Comparison of ENCODE assay signal across 19 cellular contexts in the genomic region with DNA sequence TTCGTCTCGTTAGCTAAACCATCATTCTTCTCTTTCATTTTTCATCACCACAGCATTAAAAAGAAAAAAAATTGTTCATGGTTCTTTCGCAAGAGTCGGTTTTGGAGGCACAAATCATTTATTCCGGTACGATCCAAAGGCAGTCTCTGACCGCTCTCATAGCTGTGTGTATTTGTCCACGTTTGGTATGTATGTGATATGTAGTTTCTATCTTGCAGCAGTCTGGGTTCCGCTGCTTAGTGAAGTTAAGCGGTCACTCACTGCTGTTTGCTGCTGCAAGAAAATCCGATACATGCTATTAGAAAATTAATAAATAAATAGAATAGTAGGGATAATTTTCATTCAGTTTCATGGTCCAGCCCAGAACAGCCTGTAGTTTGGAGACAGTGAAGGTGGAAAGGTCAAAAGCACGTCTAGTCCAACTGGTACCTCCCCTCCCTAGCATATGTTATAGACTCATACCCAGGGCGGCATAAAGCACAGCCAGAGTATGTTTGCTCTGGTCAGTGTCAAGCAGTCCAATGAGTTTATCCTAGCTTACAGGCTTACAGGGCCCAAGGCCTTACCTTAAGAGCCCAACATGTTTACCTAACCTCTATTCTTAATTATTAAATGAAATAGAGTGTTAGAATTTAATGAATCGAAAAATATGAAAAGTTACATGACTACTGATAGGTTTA. TPM values are rescaled to one million over a fixed set of nuclear protein-coding genes. Genes with fewer than 3 reads are reported as not detected.
A peak's percentile ranks its signal among the peaks of the same experiment; 100 is the strongest.
DNase-seq lines count a peak whose midpoint lies in the region; ATAC-seq and TF ChIP-seq lines count a peak whose summit lies in the region.
"Had no signal": no experiment of that assay in that cellular context is flagged by ENCODE, and none has a peak within 500 bp of the region (broad histone marks: within the 10 kb centered on the region; RNA-seq: fewer than 3 reads in every experiment).

No MANE protein-coding gene starts in this region.

- intact Hi-C loops in left ventricle myocardium superior (cut with micrococcal nuclease): no loop called here

- H3K27me3 ChIP-seq in HUES6 (ENCODE audit: control insufficient read depth, insufficient read depth, low read length) (peaks cover 52% of the 10 kb centered on the region), neural cell (ENCODE audit: insufficient read depth, low read depth, low read length) (no peaks in the 10 kb centered on the region)

- H3K9me2 ChIP-seq in neural cell (ENCODE audit: insufficient read depth, low read length): no peaks in the 10 kb centered on the region

- H3K4me1 ChIP-seq in HUES6 (ENCODE audit: control insufficient read depth, insufficient read depth, low read length): peaks cover 7% of the 10 kb centered on the region; the same call in 1 of the 2 replicates
- H3K4me1 ChIP-seq: prostate gland had no signal

- peaks cover 4% of the 10 kb centered on the region for H4K20me1 ChIP-seq in neural cell (ENCODE audit: insufficient read depth)
- H4K20me1 ChIP-seq: BLaER1 treated with 17β-estradiol and CSF1 and Interleukin-3, amounts not matched to agents 10 nM and 100 nM had no signal

- no peak for TF ChIP-seq EP300 in neural cell (conservative IDR thresholded peaks at IDR 0.05; ENCODE audit: poor library complexity, severe bottlenecking)

- peak overlapping the region; percentile 80 for H3K4me3 Mint-ChIP-seq in chondrocyte (ENCODE audit: unreplicated experiment)
- H3K4me3 Mint-ChIP-seq: activated CD4-positive, alpha-beta memory T cell treated with anti-CD3 and anti-CD28 coated beads for 36 hours; stimulated activated naive B cell treated with anti-CD40 and anti-IgM and Interleukin-4, amounts not matched to agents 10 μg/mL and 1 μg/mL and 100 μg/mL, for 72 hours had no signal

- H3K27ac Mint-ChIP-seq in chondrocyte (ENCODE audit: unreplicated experiment): peak overlapping the region; percentile 27
- H3K27ac Mint-ChIP-seq: activated CD4-positive, alpha-beta memory T cell treated with anti-CD3 and anti-CD28 coated beads for 36 hours; stimulated activated naive B cell treated with anti-CD40 and anti-IgM and Interleukin-4, amounts not matched to agents 10 μg/mL and 1 μg/mL and 100 μg/mL, for 72 hours had no signal

- H2AFZ ChIP-seq in neural cell (ENCODE audit: low read depth, low read length): no peak overlapping the region

- peak overlapping the region; percentile 77 for H3K4me3 ChIP-seq in AG09309 (ENCODE audit: control insufficient read depth, low read depth, low read length)
- peak overlapping the region; percentile 59 for H3K4me3 ChIP-seq in HUES6 (ENCODE audit: low read depth, low read length)
- peak overlapping the region; percentile 97 for H3K4me3 ChIP-seq in neural cell (ENCODE audit: low read length)
- H3K4me3 ChIP-seq: BLaER1 treated with 17β-estradiol and CSF1 and Interleukin-3, amounts not matched to agents 10 nM and 100 nM had no signal

- no peak for TF ChIP-seq RAD21 in neural cell (conservative IDR thresholded peaks at IDR 0.05)

- H3K9me3 ChIP-seq in HUES6 (ENCODE audit: control insufficient read depth, insufficient read depth, low read depth, low read length): no peaks in the 10 kb centered on the region
- no peaks in the 10 kb centered on the region for H3K9me3 ChIP-seq in neural cell (ENCODE audit: low read length)
- H3K9me3 ChIP-seq: prostate gland had no signal

- peaks cover 19% of the 10 kb centered on the region for H3K4me1 Mint-ChIP-seq in chondrocyte (ENCODE audit: low read depth)

- no peak for TF ChIP-seq CTCF in AG09309 (IDR thresholded peaks at IDR 0.05; ENCODE audit: control insufficient read depth, insufficient read depth, low read depth, low read length, missing control alignments)
- TF ChIP-seq CTCF in chondrocyte (IDR thresholded peaks at IDR 0.05): no peak
- TF ChIP-seq CTCF in neural cell (IDR thresholded peaks at IDR 0.05; ENCODE audit: poor library complexity, severe bottlenecking): no peak

- no peaks in the 10 kb centered on the region for H3K36me3 ChIP-seq in HUES6 (ENCODE audit: control insufficient read depth, insufficient read depth, low read length)
- H3K36me3 ChIP-seq in neural cell (ENCODE audit: insufficient read depth, low read length): no peaks in the 10 kb centered on the region
- H3K36me3 ChIP-seq: BLaER1 treated with 17β-estradiol and CSF1 and Interleukin-3, amounts not matched to agents 10 nM and 100 nM; prostate gland had no signal

- H3F3A ChIP-seq in neural cell (ENCODE audit: insufficient read depth, low read length, poor library complexity, severe bottlenecking): no peaks in the 10 kb centered on the region

- H3K79me2 ChIP-seq in neural cell (replicated peaks; ENCODE audit: insufficient read depth, low read length): peaks cover 56% of the 10 kb centered on the region

- peaks cover 4% of the 10 kb centered on the region for H3K27me3 Mint-ChIP-seq in chondrocyte (ENCODE audit: low read depth)

- H3K27ac ChIP-seq in HUES6 (ENCODE audit: low read depth, low read length) (no peak overlapping the region), neural cell (ENCODE audit: low read length) (no peak overlapping the region)
- H3K27ac ChIP-seq: BLaER1 treated with 17β-estradiol and CSF1 and Interleukin-3, amounts not matched to agents 10 nM and 100 nM; prostate gland had no signal

- ATAC-seq in GM18498 (IDR thresholded peaks at IDR 0.05; ENCODE audit: unreplicated experiment) (no peak), left ventricle myocardium superior (no peak)
- ATAC-seq: stimulated activated naive B cell treated with anti-CD40 and anti-IgM and Interleukin-4, amounts not matched to agents 10 μg/mL and 1 μg/mL and 100 μg/mL, for 72 hours had no signal

- H3K9me3 Mint-ChIP-seq in chondrocyte (ENCODE audit: low read depth): no peaks in the 10 kb centered on the region
- H3K9me3 Mint-ChIP-seq: activated CD4-positive, alpha-beta memory T cell treated with anti-CD3 and anti-CD28 coated beads for 36 hours; stimulated activated naive B cell treated with anti-CD40 and anti-IgM and Interleukin-4, amounts not matched to agents 10 μg/mL and 1 μg/mL and 100 μg/mL, for 72 hours had no signal

- DNase-seq in AG09309 (ENCODE audit: low read depth) (no peak), chondrocyte (ENCODE audit: low spot score) (no peak), NCI-H2029 (lab: John Stamatoyannopoulos, UW) (no peak), AG20443 (ENCODE audit: low spot score) (no peak), left ventricle myocardium superior (no peak)
- DNase-seq: activated CD4-positive, alpha-beta memory T cell treated with anti-CD3 and anti-CD28 coated beads for 36 hours; activated gamma-delta T cell; GOT3; NCI-H2227 treated with DMSO at 0.1 percent for 48 hours; stimulated activated CD4-positive, alpha-beta T cell treated with anti-CD3 and anti-CD28 coated beads, Interleukin-2, amount 100 ng/mL, for 48 hours; stimulated activated naive B cell treated with anti-CD40 and anti-IgM and Interleukin-4, amounts not matched to agents 10 μg/mL and 1 μg/mL and 100 μg/mL, for 72 hours had no signal

- H3K9ac ChIP-seq in HUES6 (ENCODE audit: low read length) (no peak overlapping the region), neural cell (ENCODE audit: low read length) (peak overlapping the region; percentile 95)
- H3K9ac ChIP-seq: BLaER1 treated with 17β-estradiol and CSF1 and Interleukin-3, amounts not matched to agents 10 nM and 100 nM had no signal

- H3K4me2 ChIP-seq in neural cell (ENCODE audit: low read length): peak overlapping the region; percentile 63
- H3K4me2 ChIP-seq: BLaER1 treated with 17β-estradiol and CSF1 and Interleukin-3, amounts not matched to agents 10 nM and 100 nM had no signal

- no peaks in the 10 kb centered on the region for H3K36me3 Mint-ChIP-seq in chondrocyte (ENCODE audit: low read depth)
- H3K36me3 Mint-ChIP-seq: activated CD4-positive, alpha-beta memory T cell treated with anti-CD3 and anti-CD28 coated beads for 36 hours had no signal

TF ChIP-seq in neural cell, 6 proteins besides CTCF, POLR2A, EP300 and RAD21:
- TF ChIP-seq TAF1 (IDR thresholded peaks at IDR 0.05; ENCODE audit: low read depth): no peak
- no peak for TF ChIP-seq EZH2 (IDR thresholded peaks at IDR 0.05; ENCODE audit: borderline replicate concordance, insufficient read depth, low read length, poor library complexity, severe bottlenecking)
- TF ChIP-seq, protein P1, sequence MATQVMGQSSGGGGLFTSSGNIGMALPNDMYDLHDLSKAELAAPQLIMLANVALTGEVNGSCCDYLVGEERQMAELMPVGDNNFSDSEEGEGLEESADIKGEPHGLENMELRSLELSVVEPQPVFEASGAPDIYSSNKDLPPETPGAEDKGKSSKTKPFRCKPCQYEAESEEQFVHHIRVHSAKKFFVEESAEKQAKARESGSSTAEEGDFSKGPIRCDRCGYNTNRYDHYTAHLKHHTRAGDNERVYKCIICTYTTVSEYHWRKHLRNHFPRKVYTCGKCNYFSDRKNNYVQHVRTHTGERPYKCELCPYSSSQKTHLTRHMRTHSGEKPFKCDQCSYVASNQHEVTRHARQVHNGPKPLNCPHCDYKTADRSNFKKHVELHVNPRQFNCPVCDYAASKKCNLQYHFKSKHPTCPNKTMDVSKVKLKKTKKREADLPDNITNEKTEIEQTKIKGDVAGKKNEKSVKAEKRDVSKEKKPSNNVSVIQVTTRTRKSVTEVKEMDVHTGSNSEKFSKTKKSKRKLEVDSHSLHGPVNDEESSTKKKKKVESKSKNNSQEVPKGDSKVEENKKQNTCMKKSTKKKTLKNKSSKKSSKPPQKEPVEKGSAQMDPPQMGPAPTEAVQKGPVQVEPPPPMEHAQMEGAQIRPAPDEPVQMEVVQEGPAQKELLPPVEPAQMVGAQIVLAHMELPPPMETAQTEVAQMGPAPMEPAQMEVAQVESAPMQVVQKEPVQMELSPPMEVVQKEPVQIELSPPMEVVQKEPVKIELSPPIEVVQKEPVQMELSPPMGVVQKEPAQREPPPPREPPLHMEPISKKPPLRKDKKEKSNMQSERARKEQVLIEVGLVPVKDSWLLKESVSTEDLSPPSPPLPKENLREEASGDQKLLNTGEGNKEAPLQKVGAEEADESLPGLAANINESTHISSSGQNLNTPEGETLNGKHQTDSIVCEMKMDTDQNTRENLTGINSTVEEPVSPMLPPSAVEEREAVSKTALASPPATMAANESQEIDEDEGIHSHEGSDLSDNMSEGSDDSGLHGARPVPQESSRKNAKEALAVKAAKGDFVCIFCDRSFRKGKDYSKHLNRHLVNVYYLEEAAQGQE (IDR thresholded peaks at IDR 0.05; ENCODE audit: borderline replicate concordance): no peak
- TF ChIP-seq MXI1 (conservative IDR thresholded peaks at IDR 0.05; ENCODE audit: poor library complexity, severe bottlenecking): no peak
- no peak for TF ChIP-seq SMC3 (conservative IDR thresholded peaks at IDR 0.05; ENCODE audit: poor library complexity)
- no peak for TF ChIP-seq POLR2AphosphoS5 (IDR thresholded peaks at IDR 0.05)

RNA-seq across cellular contexts. Expression of gene FMN2, which starts 2.5 kb away (rescaled TPM):
- 3.5 to 4.1 TPM (median 3.8 TPM) in 3 replicates for total RNA-seq in chondrocyte
- 23.9 and 24.8 TPM in 2 replicates for polyA plus RNA-seq in neural cell
- 22.4 and 27.9 TPM in 2 replicates for polyA minus RNA-seq in neural cell
- not detected for total RNA-seq in left ventricle myocardium superior
- total RNA-seq: activated CD4-positive, alpha-beta memory T cell treated with anti-CD3 and anti-CD28 coated beads for 36 hours; G401; liver; T-helper 2 cell treated with Interferon-gamma antibody and Interleukin-4, amounts not matched to agents 100 ng/mL and 5 ng/mL, for 36 hours had no signal
